In genomic region chr7:136194843-136195242, GRCh38 we compare ENCODE assay signal across 25 cellular contexts.
"Had no signal": no experiment of that assay in that cellular context is flagged by ENCODE, and none has a peak within 500 bp of the region (broad histone marks: within the 10 kb centered on the region; RNA-seq: fewer than 3 reads in every experiment).

No MANE protein-coding gene starts in this region.

- H3K27ac Mint-ChIP-seq: activated CD8-positive, alpha-beta T cell treated with anti-CD3 and anti-CD28 coated beads for 36 hours; activated naive CD4-positive, alpha-beta T cell treated with anti-CD3 and anti-CD28 coated beads, Interleukin-2, amount 50 U/mL, for 24 hours; activated T-cell treated with anti-CD3 and anti-CD28 coated beads, Interleukin-2, amount 50 U/mL, for 72 hours; activated T-helper 2 cell treated with anti-CD3 and anti-CD28 coated beads, Interferon-gamma antibody, Interleukin-2, Interleukin-4, amounts not matched to agents 10 μg/mL and 5 μg/mL and 100 μg/mL, durations not matched to agents 14 hours and 24 hours and 36 hours had no signal

- DNase-seq: activated CD4-positive, alpha-beta T cell treated with anti-CD3 and anti-CD28 coated beads for 4 hours; activated CD8-positive, alpha-beta memory T cell treated with anti-CD3 and anti-CD28 coated beads, Interleukin-2, amount 50 U/mL, for 4 hours; activated CD8-positive, alpha-beta T cell treated with anti-CD3 and anti-CD28 coated beads for 36 hours; activated gamma-delta T cell treated with Interleukin-2 at 50 U/mL for 16 hours; activated T-cell treated with anti-CD3 and anti-CD28 coated beads, Interleukin-2, amount 50 U/mL, for 72 hours; aorta; caudate nucleus; NCI-H1048; NCI-H1417; NCI-H1930; NCI-H2107; NCI-H2171 treated with DMSO at 0.1 percent for 48 hours; NCI-H226; NCI-H69; NK-92 treated with Interleukin-12 subunit alpha and Interleukin-12 subunit beta, amount 100 ng/mL, for 24 hours; OCI-M1; Right ventricle myocardium superior; SJCRH30; SK-N-SH; T-helper 1 cell; WERI-Rb-1 had no signal

- ATAC-seq: activated CD4-positive, CD25-positive, alpha-beta regulatory T cell treated with anti-CD3 and anti-CD28 coated beads, Interleukin-2, amount 50 U/mL, for 24 hours; activated CD8-positive, alpha-beta T cell treated with anti-CD3 and anti-CD28 coated beads for 36 hours; activated T-cell treated with anti-CD3 and anti-CD28 coated beads, Interleukin-2, amount 50 U/mL, for 72 hours; Panc1 had no signal

- H3K4me1 Mint-ChIP-seq: activated naive CD4-positive, alpha-beta T cell treated with anti-CD3 and anti-CD28 coated beads, Interleukin-2, amount 50 U/mL, for 24 hours had no signal

- H3K4me3 Mint-ChIP-seq: activated CD8-positive, alpha-beta T cell treated with anti-CD3 and anti-CD28 coated beads for 36 hours; activated naive CD4-positive, alpha-beta T cell treated with anti-CD3 and anti-CD28 coated beads, Interleukin-2, amount 50 U/mL, for 24 hours; activated T-cell treated with anti-CD3 and anti-CD28 coated beads, Interleukin-2, amount 50 U/mL, for 72 hours had no signal

- H3K27me3 Mint-ChIP-seq: activated CD8-positive, alpha-beta T cell treated with anti-CD3 and anti-CD28 coated beads for 36 hours; activated naive CD4-positive, alpha-beta T cell treated with anti-CD3 and anti-CD28 coated beads, Interleukin-2, amount 50 U/mL, for 24 hours had no signal
